1 cellular context compared by ENCODE assay signal in genomic region chr20:15703171-15703911, GRCh38.
TF ChIP-seq lines count a peak whose summit lies in the region.

No MANE protein-coding gene starts in this region.

TF ChIP-seq in GM23338, 12 proteins besides CTCF, POLR2A, EP300 and RAD21 (continued from another document):
- TF ChIP-seq, protein P1, sequence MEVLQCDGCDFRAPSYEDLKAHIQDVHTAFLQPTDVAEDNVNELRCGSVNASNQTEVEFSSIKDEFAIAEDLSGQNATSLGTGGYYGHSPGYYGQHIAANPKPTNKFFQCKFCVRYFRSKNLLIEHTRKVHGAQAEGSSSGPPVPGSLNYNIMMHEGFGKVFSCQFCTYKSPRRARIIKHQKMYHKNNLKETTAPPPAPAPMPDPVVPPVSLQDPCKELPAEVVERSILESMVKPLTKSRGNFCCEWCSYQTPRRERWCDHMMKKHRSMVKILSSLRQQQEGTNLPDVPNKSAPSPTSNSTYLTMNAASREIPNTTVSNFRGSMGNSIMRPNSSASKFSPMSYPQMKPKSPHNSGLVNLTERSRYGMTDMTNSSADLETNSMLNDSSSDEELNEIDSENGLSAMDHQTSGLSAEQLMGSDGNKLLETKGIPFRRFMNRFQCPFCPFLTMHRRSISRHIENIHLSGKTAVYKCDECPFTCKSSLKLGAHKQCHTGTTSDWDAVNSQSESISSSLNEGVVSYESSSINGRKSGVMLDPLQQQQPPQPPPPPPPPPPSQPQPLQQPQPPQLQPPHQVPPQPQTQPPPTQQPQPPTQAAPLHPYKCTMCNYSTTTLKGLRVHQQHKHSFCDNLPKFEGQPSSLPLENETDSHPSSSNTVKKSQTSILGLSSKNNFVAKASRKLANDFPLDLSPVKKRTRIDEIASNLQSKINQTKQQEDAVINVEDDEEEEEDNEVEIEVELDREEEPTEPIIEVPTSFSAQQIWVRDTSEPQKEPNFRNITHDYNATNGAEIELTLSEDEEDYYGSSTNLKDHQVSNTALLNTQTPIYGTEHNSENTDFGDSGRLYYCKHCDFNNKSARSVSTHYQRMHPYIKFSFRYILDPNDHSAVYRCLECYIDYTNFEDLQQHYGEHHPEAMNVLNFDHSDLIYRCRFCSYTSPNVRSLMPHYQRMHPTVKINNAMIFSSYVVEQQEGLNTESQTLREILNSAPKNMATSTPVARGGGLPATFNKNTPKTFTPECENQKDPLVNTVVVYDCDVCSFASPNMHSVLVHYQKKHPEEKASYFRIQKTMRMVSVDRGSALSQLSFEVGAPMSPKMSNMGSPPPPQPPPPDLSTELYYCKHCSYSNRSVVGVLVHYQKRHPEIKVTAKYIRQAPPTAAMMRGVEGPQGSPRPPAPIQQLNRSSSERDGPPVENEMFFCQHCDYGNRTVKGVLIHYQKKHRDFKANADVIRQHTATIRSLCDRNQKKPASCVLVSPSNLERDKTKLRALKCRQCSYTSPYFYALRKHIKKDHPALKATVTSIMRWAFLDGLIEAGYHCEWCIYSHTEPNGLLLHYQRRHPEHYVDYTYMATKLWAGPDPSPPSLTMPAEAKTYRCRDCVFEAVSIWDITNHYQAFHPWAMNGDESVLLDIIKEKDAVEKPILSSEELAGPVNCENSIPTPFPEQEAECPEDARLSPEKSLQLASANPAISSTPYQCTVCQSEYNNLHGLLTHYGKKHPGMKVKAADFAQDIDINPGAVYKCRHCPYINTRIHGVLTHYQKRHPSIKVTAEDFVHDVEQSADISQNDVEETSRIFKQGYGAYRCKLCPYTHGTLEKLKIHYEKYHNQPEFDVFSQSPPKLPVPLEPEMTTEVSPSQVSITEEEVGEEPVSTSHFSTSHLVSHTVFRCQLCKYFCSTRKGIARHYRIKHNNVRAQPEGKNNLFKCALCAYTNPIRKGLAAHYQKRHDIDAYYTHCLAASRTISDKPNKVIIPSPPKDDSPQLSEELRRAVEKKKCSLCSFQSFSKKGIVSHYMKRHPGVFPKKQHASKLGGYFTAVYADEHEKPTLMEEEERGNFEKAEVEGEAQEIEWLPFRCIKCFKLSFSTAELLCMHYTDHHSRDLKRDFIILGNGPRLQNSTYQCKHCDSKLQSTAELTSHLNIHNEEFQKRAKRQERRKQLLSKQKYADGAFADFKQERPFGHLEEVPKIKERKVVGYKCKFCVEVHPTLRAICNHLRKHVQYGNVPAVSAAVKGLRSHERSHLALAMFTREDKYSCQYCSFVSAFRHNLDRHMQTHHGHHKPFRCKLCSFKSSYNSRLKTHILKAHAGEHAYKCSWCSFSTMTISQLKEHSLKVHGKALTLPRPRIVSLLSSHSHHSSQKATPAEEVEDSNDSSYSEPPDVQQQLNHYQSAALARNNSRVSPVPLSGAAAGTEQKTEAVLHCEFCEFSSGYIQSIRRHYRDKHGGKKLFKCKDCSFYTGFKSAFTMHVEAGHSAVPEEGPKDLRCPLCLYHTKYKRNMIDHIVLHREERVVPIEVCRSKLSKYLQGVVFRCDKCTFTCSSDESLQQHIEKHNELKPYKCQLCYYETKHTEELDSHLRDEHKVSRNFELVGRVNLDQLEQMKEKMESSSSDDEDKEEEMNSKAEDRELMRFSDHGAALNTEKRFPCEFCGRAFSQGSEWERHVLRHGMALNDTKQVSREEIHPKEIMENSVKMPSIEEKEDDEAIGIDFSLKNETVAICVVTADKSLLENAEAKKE (CRISPR knock-in tag; IDR thresholded peaks at IDR 0.05): no peak
- TF ChIP-seq ZNF331 (CRISPR knock-in tag; IDR thresholded peaks at IDR 0.05; ENCODE audit: low read depth) (no peak), EZH2phosphoT487 (IDR thresholded peaks at IDR 0.05; ENCODE audit: unreplicated experiment) (no peak), EZH2 (IDR thresholded peaks at IDR 0.05; ENCODE audit: low read depth, unreplicated experiment) (no peak), NANOG (IDR thresholded peaks at IDR 0.05; ENCODE audit: borderline replicate concordance) (no peak), STAT1 (IDR thresholded peaks at IDR 0.05; ENCODE audit: unreplicated experiment) (no peak), JUNB (IDR thresholded peaks at IDR 0.05; ENCODE audit: unreplicated experiment) (no peak)
